24 cellular contexts compared by ENCODE assay signal in the genomic region with DNA sequence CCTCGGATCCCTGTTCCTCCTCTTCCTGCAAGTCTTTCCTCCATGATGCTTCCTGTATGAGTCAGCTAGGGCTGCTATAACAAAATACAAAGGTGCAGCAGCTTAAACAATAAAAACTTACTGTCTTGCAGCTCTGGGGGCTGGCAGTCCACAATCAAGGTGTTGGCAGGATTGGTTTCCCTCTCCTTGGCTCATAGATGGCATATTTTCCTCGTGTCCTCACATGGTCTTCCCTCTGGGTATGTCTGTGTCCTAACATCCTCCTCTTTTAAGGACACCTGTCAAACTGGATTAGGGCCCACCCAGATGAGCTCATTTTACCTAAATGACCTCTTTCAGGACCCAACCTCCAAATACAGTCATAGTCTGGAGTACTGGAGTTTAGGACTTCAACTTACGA.
"Had no signal": no experiment of that assay in that cellular context is flagged by ENCODE, and none has a peak within 500 bp of the region (broad histone marks: within the 10 kb centered on the region; RNA-seq: fewer than 3 reads in every experiment).

No MANE protein-coding gene starts in this region.

- ATAC-seq: gastroesophageal sphincter; left lobe of liver; lower lobe of right lung; naive thymus-derived CD4-positive, alpha-beta T cell; right lobe of liver; T-cell; WTC11 had no signal

- H3K4me3 ChIP-seq: gastroesophageal sphincter, lower lobe of right lung, right lobe of liver, smooth muscle cell, testis, vagina had no signal

- H3K27me3 Mint-ChIP-seq: activated naive CD8-positive, alpha-beta T cell had no signal

- H3K4me1 ChIP-seq: lower lobe of right lung, right lobe of liver, testis had no signal

- H3K4me3 Mint-ChIP-seq: activated naive CD8-positive, alpha-beta T cell; naive thymus-derived CD4-positive, alpha-beta T cell; neural crest cell; T-cell; T-helper 2 cell treated with Interferon-gamma antibody and Interleukin-4, amounts not matched to agents 5 μg/mL and 100 μg/mL, for 36 hours; WTC11 had no signal

- H3K36me3 Mint-ChIP-seq: activated naive CD8-positive, alpha-beta T cell; T-cell; WTC11 had no signal

- FAIRE-seq: islet of Langerhans had no signal

- H3K4me2 ChIP-seq: smooth muscle cell had no signal

- H3K4me1 Mint-ChIP-seq: neural crest cell, T-cell, WTC11 had no signal

- DNase-seq: activated CD4-positive, alpha-beta T cell treated with anti-CD3 and anti-CD28 coated beads, Interleukin-2, amount 50 U/mL, for 4 hours; activated T-cell treated with anti-CD3 and anti-CD28 coated beads for 4 hours; amniotic stem cell; cerebellar nuclear complex; cortex of kidney; erythroblast; lower lobe of right lung; naive thymus-derived CD4-positive, alpha-beta T cell; occipital lobe; right lobe of liver; stimulated activated CD4-positive, alpha-beta T cell treated with anti-CD3 and anti-CD28 coated beads, Interleukin-4, amount 100 ng/mL, for 1 hour; stimulated activated naive CD4-positive, alpha-beta T cell; T-cell; testis; trophoblast cell had no signal

- H3K27ac ChIP-seq: gastroesophageal sphincter, lower lobe of right lung, right lobe of liver, testis, vagina had no signal

- H3K9me3 ChIP-seq: gastroesophageal sphincter, lower lobe of right lung, right lobe of liver, testis, vagina had no signal

- H3K27ac Mint-ChIP-seq: activated naive CD8-positive, alpha-beta T cell; T-cell; T-helper 2 cell treated with Interferon-gamma antibody and Interleukin-4, amounts not matched to agents 5 μg/mL and 100 μg/mL, for 36 hours; WTC11 had no signal

- H3K36me3 ChIP-seq: gastroesophageal sphincter, lower lobe of right lung, right lobe of liver, vagina had no signal

- H3K9me3 Mint-ChIP-seq: neural crest cell; T-cell; T-helper 2 cell treated with Interferon-gamma antibody and Interleukin-4, amounts not matched to agents 5 μg/mL and 100 μg/mL, for 36 hours had no signal

- H3K27me3 ChIP-seq: gastroesophageal sphincter, right lobe of liver, testis, vagina had no signal
